10 cellular contexts compared by ENCODE assay signal in the genomic region with DNA sequence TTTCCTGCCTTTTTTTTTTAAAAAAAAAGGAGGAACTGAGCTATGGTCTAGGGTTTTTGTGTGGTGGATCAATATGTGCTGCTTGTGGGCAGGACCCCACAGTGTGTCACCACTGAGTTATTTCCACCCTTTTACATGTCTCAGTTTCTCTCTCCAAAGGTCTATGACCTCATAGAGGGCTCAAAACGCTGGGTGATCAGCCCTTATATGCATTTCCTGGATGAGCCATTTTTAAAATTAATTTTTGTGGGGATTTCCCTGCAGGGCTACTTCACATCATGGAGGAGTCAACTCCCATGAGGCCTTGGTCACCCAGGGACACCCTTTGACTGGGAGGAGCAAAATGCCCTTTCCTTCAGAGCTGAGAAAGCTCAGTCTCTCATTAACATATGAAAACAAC. TPM values are rescaled to one million over a fixed set of nuclear protein-coding genes. Genes with fewer than 3 reads are reported as not detected.
DNase-seq lines count a peak whose midpoint lies in the region; ATAC-seq, FAIRE-seq and TF ChIP-seq lines count a peak whose summit lies in the region.
"Had no signal": no experiment of that assay in that cellular context is flagged by ENCODE, and none has a peak within 500 bp of the region (broad histone marks: within the 10 kb centered on the region; RNA-seq: fewer than 3 reads in every experiment).

No MANE protein-coding gene starts in this region.

- peak; percentile 87 for ATAC-seq in GM18520 (IDR thresholded peaks at IDR 0.05; ENCODE audit: unreplicated experiment)
- ATAC-seq in GM21529 (IDR thresholded peaks at IDR 0.05; ENCODE audit: unreplicated experiment) = peak; percentile 77
- ATAC-seq in HG03520 (IDR thresholded peaks at IDR 0.05; ENCODE audit: unreplicated experiment) = peak; percentile 53
- ATAC-seq in foreskin keratinocyte = peak; percentile 70
- no peak for ATAC-seq in SK-N-SH treated with all-trans-retinoic acid at 6 μM for 48 hours
- ATAC-seq in pancreas = no peak

- FAIRE-seq in pancreas (lab: Jason Lieb, UNC) = no peak

- H3K36me3 ChIP-seq in pancreas (no peaks in the 10 kb centered on the region), vagina (no peaks in the 10 kb centered on the region)

- no peak for TF ChIP-seq POLR2A in vagina (IDR thresholded peaks at IDR 0.05)

- H3K4me3 ChIP-seq in pancreas (no peak overlapping the region), vagina (no peak overlapping the region)

- 53 to 69% methylated on average over 1 of the region's 1 CpG for WGBS in pancreas, 2 donors

- DNase-seq in foreskin keratinocyte (peak in 1 of 2 donors; percentile 42), 8988T (no peak), pancreas (no peak), vagina (ENCODE audit: extremely low spot score in 2 of 2) (no peak)
- DNase-seq: cortex of kidney, NCI-H2029 had no signal

- TF ChIP-seq CTCF in foreskin keratinocyte (conservative IDR thresholded peaks at IDR 0.05) = no peak
- no peak for TF ChIP-seq CTCF in pancreas (IDR thresholded peaks at IDR 0.05)
- no peak for TF ChIP-seq CTCF in vagina (IDR thresholded peaks at IDR 0.05)

- H3K9me3 ChIP-seq in pancreas = no peaks in the 10 kb centered on the region
- H3K9me3 ChIP-seq in vagina = no peaks in the 10 kb centered on the region

- no peak overlapping the region for H3K27ac ChIP-seq in foreskin keratinocyte
- no peak overlapping the region for H3K27ac ChIP-seq in pancreas
- no peak overlapping the region for H3K27ac ChIP-seq in vagina

- H3K4me1 ChIP-seq in foreskin keratinocyte (no peaks in the 10 kb centered on the region), pancreas (no peaks in the 10 kb centered on the region), vagina (no peaks in the 10 kb centered on the region)

- intact Hi-C loops in pancreas (cut with DNase I) (no loop called here), vagina (cut with DNase I) (no loop called here)

- H3K27me3 ChIP-seq in foreskin keratinocyte (no peaks in the 10 kb centered on the region), pancreas (peaks cover 0 to 4% (median 0%) of the 10 kb centered on the region in 4 donors), vagina (no peaks in the 10 kb centered on the region)

TF ChIP-seq in SK-N-SH treated with all-trans-retinoic acid at 6 μM for 48 hours, 23 proteins besides CTCF, POLR2A, EP300 and RAD21:
- TF ChIP-seq ISL1 (CRISPR knock-in tag; IDR thresholded peaks at IDR 0.05) (no peak), TCF4 (CRISPR knock-in tag; IDR thresholded peaks at IDR 0.05; ENCODE audit: borderline replicate concordance) (no peak), ZNF565 (CRISPR knock-in tag; conservative IDR thresholded peaks at IDR 0.05; ENCODE audit: low read depth) (no peak), ZNF70 (CRISPR knock-in tag; IDR thresholded peaks at IDR 0.05) (no peak), OSR1 (CRISPR knock-in tag; IDR thresholded peaks at IDR 0.05) (no peak), ZC3H10 (CRISPR knock-in tag; IDR thresholded peaks at IDR 0.05) (no peak), CSDC2 (CRISPR knock-in tag; IDR thresholded peaks at IDR 0.05) (no peak)
- TF ChIP-seq, protein P1, sequence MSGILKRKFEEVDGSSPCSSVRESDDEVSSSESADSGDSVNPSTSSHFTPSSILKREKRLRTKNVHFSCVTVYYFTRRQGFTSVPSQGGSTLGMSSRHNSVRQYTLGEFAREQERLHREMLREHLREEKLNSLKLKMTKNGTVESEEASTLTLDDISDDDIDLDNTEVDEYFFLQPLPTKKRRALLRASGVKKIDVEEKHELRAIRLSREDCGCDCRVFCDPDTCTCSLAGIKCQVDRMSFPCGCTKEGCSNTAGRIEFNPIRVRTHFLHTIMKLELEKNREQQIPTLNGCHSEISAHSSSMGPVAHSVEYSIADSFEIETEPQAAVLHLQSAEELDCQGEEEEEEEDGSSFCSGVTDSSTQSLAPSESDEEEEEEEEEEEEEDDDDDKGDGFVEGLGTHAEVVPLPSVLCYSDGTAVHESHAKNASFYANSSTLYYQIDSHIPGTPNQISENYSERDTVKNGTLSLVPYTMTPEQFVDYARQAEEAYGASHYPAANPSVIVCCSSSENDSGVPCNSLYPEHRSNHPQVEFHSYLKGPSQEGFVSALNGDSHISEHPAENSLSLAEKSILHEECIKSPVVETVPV (CRISPR knock-in tag; IDR thresholded peaks at IDR 0.05) = no peak
- TF ChIP-seq, protein P2, sequence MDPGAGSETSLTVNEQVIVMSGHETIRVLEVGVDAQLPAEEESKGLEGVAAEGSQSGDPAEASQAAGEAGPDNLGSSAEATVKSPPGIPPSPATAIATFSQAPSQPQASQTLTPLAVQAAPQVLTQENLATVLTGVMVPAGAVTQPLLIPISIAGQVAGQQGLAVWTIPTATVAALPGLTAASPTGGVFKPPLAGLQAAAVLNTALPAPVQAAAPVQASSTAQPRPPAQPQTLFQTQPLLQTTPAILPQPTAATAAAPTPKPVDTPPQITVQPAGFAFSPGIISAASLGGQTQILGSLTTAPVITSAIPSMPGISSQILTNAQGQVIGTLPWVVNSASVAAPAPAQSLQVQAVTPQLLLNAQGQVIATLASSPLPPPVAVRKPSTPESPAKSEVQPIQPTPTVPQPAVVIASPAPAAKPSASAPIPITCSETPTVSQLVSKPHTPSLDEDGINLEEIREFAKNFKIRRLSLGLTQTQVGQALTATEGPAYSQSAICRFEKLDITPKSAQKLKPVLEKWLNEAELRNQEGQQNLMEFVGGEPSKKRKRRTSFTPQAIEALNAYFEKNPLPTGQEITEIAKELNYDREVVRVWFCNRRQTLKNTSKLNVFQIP (CRISPR knock-in tag; IDR thresholded peaks at IDR 0.05; ENCODE audit: borderline replicate concordance, low read depth) = no peak

RNA-seq across cellular contexts. Expression of a gene that starts 20.7 kb away (rescaled TPM):
- not detected in 2 replicates for total RNA-seq in foreskin keratinocyte
- not detected in 2 replicates for polyA plus RNA-seq in foreskin keratinocyte
- not detected for total RNA-seq in pancreas
- not detected for polyA plus RNA-seq in pancreas
- not detected for total RNA-seq in vagina

Comparison
In these comparisons a context has a peak if more than half of its experiments do, and no peak if none do; other contexts are left out.
1. ATAC-seq: peak in GM18520 (single experiment), GM21529 (single experiment), HG03520 (single experiment) and foreskin keratinocyte (single experiment); none in SK-N-SH treated with all-trans-retinoic acid at 6 μM for 48 hours (single experiment) and pancreas (0 of 4).